Comparison of ENCODE assay signal across 8 cellular contexts in the genomic region with DNA sequence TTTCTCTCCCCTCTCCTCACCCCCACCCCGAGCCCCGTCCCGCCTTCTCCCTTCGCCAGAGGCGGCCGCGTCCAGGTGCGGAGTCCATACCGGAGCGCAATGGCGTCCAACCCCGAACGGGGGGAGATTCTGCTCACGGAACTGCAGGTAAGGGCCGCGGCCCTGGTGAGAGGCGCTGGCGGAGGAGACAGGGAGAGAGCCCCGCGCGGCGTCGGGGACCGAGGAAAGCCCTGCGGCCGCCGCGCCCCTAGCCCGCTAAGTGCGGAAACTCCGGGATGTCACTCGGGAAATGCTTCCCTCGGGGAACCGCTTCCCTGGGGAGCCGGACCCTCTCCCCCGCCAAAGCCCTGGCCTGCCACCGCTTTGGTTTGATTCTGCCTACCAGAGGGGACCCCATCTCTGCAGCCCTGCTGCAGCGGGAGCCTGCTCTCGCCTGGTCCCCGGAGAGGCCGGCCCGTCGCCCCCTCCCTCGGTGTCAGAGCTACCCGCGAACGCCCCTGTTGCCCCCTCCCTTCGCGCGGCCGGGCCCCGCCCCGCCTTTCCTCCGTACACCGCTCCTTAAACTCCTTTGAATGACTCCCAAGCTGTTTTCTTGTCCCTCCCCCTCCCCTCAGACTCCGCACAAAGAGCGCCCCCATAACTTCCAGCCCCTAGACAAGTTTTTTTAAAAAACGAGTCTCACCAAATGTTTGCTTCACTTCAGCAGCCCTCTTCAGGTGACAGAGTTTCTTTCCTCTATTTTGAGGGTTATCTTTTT. TPM values are rescaled to one million over a fixed set of nuclear protein-coding genes. Genes with fewer than 3 reads are reported as not detected.
DNase-seq lines count a peak whose midpoint lies in the region; ATAC-seq and TF ChIP-seq lines count a peak whose summit lies in the region.

No MANE protein-coding gene starts in this region.

- CTCF ChIA-PET in A673 (lab: Charles Lee) = interaction anchor here (0.6 to 1.3 kb wide), 3 partner anchors 22 to 60 kb away, joined by 4 to 5 read pairs (median 5); no protein-coding TSS in a partner anchor

- peaks cover 20% of the 10 kb centered on the region for H3K4me1 ChIP-seq in A673 (ENCODE audit: insufficient read depth, low read length, poor library complexity, severe bottlenecking)

- no peaks in the 10 kb centered on the region for H3K27me3 ChIP-seq in A673 (replicated peaks; ENCODE audit: insufficient read depth, low read depth, low read length, poor library complexity)
- H3K27me3 ChIP-seq in layer of hippocampus (ENCODE audit: control insufficient read depth, insufficient read depth, low read length) = no peaks in the 10 kb centered on the region

- TF ChIP-seq CTCF in A673 (conservative IDR thresholded peaks at IDR 0.05; ENCODE audit: low read depth, low read length) (peak; percentile 47), chondrocyte (IDR thresholded peaks at IDR 0.05) (peak; percentile 47)

- POLR2A ChIA-PET in A673 (lab: Charles Lee; ENCODE audit: low non-redundant PET) = interaction anchor here (0.6 kb wide), 1 partner anchor 491 kb away, joined by 3 read pairs; no protein-coding TSS in a partner anchor

- DNase-seq in A673 (ENCODE audit: low spot score) = peak; percentile 90
- peak; percentile 63 for DNase-seq in NCI-H2196 treated with DMSO at 0.1 percent for 48 hours (lab: John Stamatoyannopoulos, UW; ENCODE audit: unreplicated experiment)
- peak; percentile 13 to 44 (median 40) for DNase-seq in activated CD4-positive, CD25-positive, alpha-beta regulatory T cell (lab: John Stamatoyannopoulos, UW)
- peak; percentile 90 for DNase-seq in chondrocyte (ENCODE audit: low spot score)
- peak; percentile 63 to 72 for DNase-seq in stimulated activated CD4-positive, alpha-beta T cell treated with anti-CD3 and anti-CD28 coated beads, Interleukin-2, amount 100 ng/mL, for 24 hours

- peak overlapping the region; percentile 96 for H3K4me3 Mint-ChIP-seq in chondrocyte (ENCODE audit: unreplicated experiment)

- H3K4me1 Mint-ChIP-seq in chondrocyte (ENCODE audit: low read depth) = peaks cover 25% of the 10 kb centered on the region

- H3K27ac ChIP-seq in A673 (ENCODE audit: low read depth, low read length, poor library complexity, severe bottlenecking) = peak overlapping the region; percentile 92
- peak overlapping the region; percentile 82 for H3K27ac ChIP-seq in layer of hippocampus (ENCODE audit: low read depth, low read length)

- no peaks in the 10 kb centered on the region for H3K9me3 ChIP-seq in A673 (ENCODE audit: low read depth, low read length, poor library complexity, severe bottlenecking)

- H3K27me3 Mint-ChIP-seq in chondrocyte (ENCODE audit: low read depth) = no peaks in the 10 kb centered on the region

- peak overlapping the region; percentile 99 for H3K27ac Mint-ChIP-seq in chondrocyte (ENCODE audit: unreplicated experiment)

- no TSS peak for BruUV-seq in A673 (replicated peaks; lab: Mats Ljungman, UMichigan)

- no peaks in the 10 kb centered on the region for H3K9me3 Mint-ChIP-seq in chondrocyte (ENCODE audit: low read depth)

- intact Hi-C loops in A673 (cut with micrococcal nuclease; ENCODE audit: unreplicated experiment) = loop anchor here (5.0 kb wide), 1 partner anchor 208 kb away; the partner anchor contains the start of gene GTF2B

- ATAC-seq in GM18520 (IDR thresholded peaks at IDR 0.05; ENCODE audit: unreplicated experiment) (peak; percentile 16), HG03066 (IDR thresholded peaks at IDR 0.05; ENCODE audit: low read depth, unreplicated experiment) (peak; percentile 45)

- H3K36me3 Mint-ChIP-seq in chondrocyte (ENCODE audit: low read depth) = no peaks in the 10 kb centered on the region

- no peaks in the 10 kb centered on the region for H3K36me3 ChIP-seq in A673 (ENCODE audit: insufficient read depth, low read length, poor library complexity, severe bottlenecking)

- H3K4me3 ChIP-seq in A673 (ENCODE audit: low read depth, low read length, poor library complexity, severe bottlenecking) = peak overlapping the region; percentile 85

RNA-seq across cellular contexts. Expression of gene PKN2, which starts 0.6 kb away (rescaled TPM):
- total RNA-seq in A673 (2021) = 54.1 and 55.6 TPM in 2 replicates
- 26.1 to 34.4 TPM (median 29.8 TPM) in 3 replicates for total RNA-seq in chondrocyte

Comparison
In these comparisons a context has a peak if more than half of its experiments do, and no peak if none do; other contexts are left out.
1. Peak in every context shown above with its lines: DNase-seq, ATAC-seq, H3K4me3 ChIP-seq and H3K27ac ChIP-seq.
2. DNase-seq: peak in every context shown above with its lines; median percentile 90 in A673; 90 in chondrocyte; 68 in stimulated activated CD4-positive, alpha-beta T cell treated with anti-CD3 and anti-CD28 coated beads, Interleukin-2, amount 100 ng/mL, for 24 hours; 63 in NCI-H2196 treated with DMSO at 0.1 percent for 48 hours; 40 in activated CD4-positive, CD25-positive, alpha-beta regulatory T cell.